8 cellular contexts compared by ENCODE assay signal in the genomic region with DNA sequence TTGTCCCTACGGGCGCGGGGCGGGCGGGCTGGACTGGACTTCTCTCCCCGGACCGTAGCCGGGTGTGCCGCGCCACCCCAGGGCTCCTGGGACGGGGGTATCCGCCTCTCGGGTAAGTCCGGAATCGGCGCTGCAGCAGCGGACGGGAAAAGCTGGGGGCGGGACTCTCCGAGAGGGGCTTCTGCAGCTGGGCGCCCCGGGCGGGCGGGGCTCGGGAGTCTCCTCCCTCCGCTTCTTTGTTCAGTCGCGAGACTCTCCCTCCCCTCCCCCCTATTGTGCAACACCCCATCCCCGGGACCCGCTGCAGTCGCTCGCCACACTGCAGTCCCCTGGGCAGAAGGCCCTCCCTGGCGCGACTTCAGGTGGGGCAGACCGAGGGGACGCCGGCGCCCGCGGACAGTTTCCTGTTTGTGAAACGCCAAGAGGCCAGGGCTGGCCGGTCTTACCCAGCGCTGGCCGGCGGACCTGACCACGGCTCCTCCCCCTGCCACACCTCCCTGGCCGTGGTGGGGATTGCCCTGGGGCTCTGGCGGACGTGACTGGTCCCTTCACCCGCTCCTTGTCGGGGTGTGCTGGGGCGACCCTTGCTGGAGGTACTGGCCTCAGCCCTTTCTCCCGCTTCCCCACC. TPM values are rescaled to one million over a fixed set of nuclear protein-coding genes. Genes with fewer than 3 reads are reported as not detected.
DNase-seq lines count a peak whose midpoint lies in the region; ATAC-seq and TF ChIP-seq lines count a peak whose summit lies in the region.

No MANE protein-coding gene starts in this region.

- H3K9me3 Mint-ChIP-seq in activated CD4-positive, alpha-beta T cell treated with anti-CD3 and anti-CD28 coated beads for 36 hours (ENCODE audit: low read depth): no peaks in the 10 kb centered on the region

- peak; percentile 45 for ATAC-seq in GM19043 (IDR thresholded peaks at IDR 0.05; ENCODE audit: low read depth, unreplicated experiment)
- ATAC-seq in HG03354 (IDR thresholded peaks at IDR 0.05; ENCODE audit: poor library complexity, severe bottlenecking, unreplicated experiment): peak; percentile 52
- peak; percentile 31 for ATAC-seq in activated CD4-positive, alpha-beta T cell treated with anti-CD3 and anti-CD28 coated beads for 36 hours

- H3K27ac Mint-ChIP-seq in activated CD4-positive, alpha-beta T cell treated with anti-CD3 and anti-CD28 coated beads for 36 hours: peak overlapping the region; percentile 56

- peak overlapping the region; percentile 98 to 99 for H3K27ac ChIP-seq in coronary artery

- H3K27me3 Mint-ChIP-seq in activated CD4-positive, alpha-beta T cell treated with anti-CD3 and anti-CD28 coated beads for 36 hours: no peaks in the 10 kb centered on the region

- peaks cover 30% of the 10 kb centered on the region for H3K4me1 Mint-ChIP-seq in activated CD4-positive, alpha-beta T cell treated with anti-CD3 and anti-CD28 coated beads for 36 hours

- peak overlapping the region; percentile 94 for H3K4me3 ChIP-seq in AG09309 (ENCODE audit: control insufficient read depth, low read depth, low read length)
- peak overlapping the region; percentile 98 for H3K4me3 ChIP-seq in coronary artery

- H3K36me3 Mint-ChIP-seq in activated CD4-positive, alpha-beta T cell treated with anti-CD3 and anti-CD28 coated beads for 36 hours (ENCODE audit: low read depth): peaks cover 11% of the 10 kb centered on the region

- POLR2A ChIA-PET in activated CD4-positive, alpha-beta T cell treated with anti-CD3 and anti-CD28 coated beads for 36 hours (lab: Charles Lee): interaction anchor here (0.8 kb wide), 1 partner anchor 17 kb away, joined by 3 read pairs; no protein-coding TSS in a partner anchor

- H3K4me3 Mint-ChIP-seq in activated CD4-positive, alpha-beta T cell treated with anti-CD3 and anti-CD28 coated beads for 36 hours: peak overlapping the region; percentile 97

- intact Hi-C loops in activated CD4-positive, alpha-beta T cell treated with anti-CD3 and anti-CD28 coated beads for 36 hours (cut with DNase I, micrococcal nuclease): loop anchor here (1.0 to 10.0 kb wide), 10 partner anchors 35 to 1643 kb away; partner anchors contain the start of genes G3BP2 (in 1 of the 2), NAAA (in 1 of the 2), NUP54 (in 1 of the 2) and RCHY1 (in 1 of the 2)

- CTCF ChIA-PET in activated CD4-positive, alpha-beta T cell treated with anti-CD3 and anti-CD28 coated beads for 36 hours (lab: Charles Lee): interaction anchor here (0.6 to 1.4 kb wide), 4 partner anchors 12 to 113 kb away, joined by 3 read pairs; no protein-coding TSS in a partner anchor

- TF ChIP-seq CTCF in AG09309 (IDR thresholded peaks at IDR 0.05; ENCODE audit: control insufficient read depth, insufficient read depth, low read depth, low read length, missing control alignments) (no peak), coronary artery (IDR thresholded peaks at IDR 0.05) (no peak)

- no peak for DNase-seq in AG09309 (ENCODE audit: low read depth)
- DNase-seq in NCI-H510A treated with DMSO at 0.1 percent for 48 hours (lab: John Stamatoyannopoulos, UW): peak; percentile 79
- DNase-seq in activated CD4-positive, alpha-beta T cell treated with anti-CD3 and anti-CD28 coated beads for 36 hours: peak; percentile 86
- DNase-seq in coronary artery (ENCODE audit: low spot score): peak; percentile 94
- peak; percentile 97 for DNase-seq in left kidney (ENCODE audit: low read depth, low spot score)
- DNase-seq in stimulated activated CD4-positive, alpha-beta T cell treated with anti-CD3 and anti-CD28 coated beads, Interleukin-1b, Interleukin-23, amount 100 ng/mL, for 4 hours (ENCODE audit: low read depth in 2 of 2): peak; percentile 36 to 45

RNA-seq across cellular contexts. Expression of gene CCNG2, which starts 1.0 kb away (rescaled TPM):
- 10 to 100 TPM; 25.7 to 28.6 TPM for total RNA-seq in activated CD4-positive, alpha-beta T cell treated with anti-CD3 and anti-CD28 coated beads for 36 hours
